21 cellular contexts compared by ENCODE assay signal in genomic region chr11:120066738-120067303, GRCh38.
"Had no signal": no experiment of that assay in that cellular context is flagged by ENCODE, and none has a peak within 500 bp of the region (broad histone marks: within the 10 kb centered on the region; RNA-seq: fewer than 3 reads in every experiment).

No MANE protein-coding gene starts in this region.

- H3K27me3 ChIP-seq: body of pancreas, cardiac muscle cell had no signal

- FAIRE-seq: frontal cortex had no signal

- DNase-seq: activated CD4-positive, alpha-beta T cell treated with anti-CD3 and anti-CD28 coated beads for 36 hours; activated CD4-positive, alpha-beta T cell treated with anti-CD3 and anti-CD28 coated beads, Interleukin-2, amount 50 U/mL, for 4 hours; activated CD8-positive, alpha-beta memory T cell treated with anti-CD3 and anti-CD28 coated beads for 24 hours; activated effector memory CD4-positive, alpha-beta T cell treated with anti-CD3 and anti-CD28 coated beads, Interleukin-2, amount 50 U/mL, for 16 hours; activated naive CD4-positive, alpha-beta T cell treated with anti-CD3 and anti-CD28 coated beads, Interleukin-2, amount 50 U/mL, for 16 hours; activated naive CD8-positive, alpha-beta T cell treated with anti-CD3 and anti-CD28 coated beads, Interleukin-2, amount 50 U/mL, for 24 hours; body of pancreas; effector CD8-positive, alpha-beta T cell; erythroblast; hippocampal formation; left ventricle myocardium superior; mammary epithelial cell; stimulated activated CD4-positive, alpha-beta T cell treated with anti-CD3 and anti-CD28 coated beads, Interleukin-2, amount 100 ng/mL, for 48 hours; stimulated activated naive CD4-positive, alpha-beta T cell; T-helper 9 cell had no signal

- H3K27ac Mint-ChIP-seq: activated CD4-positive, alpha-beta T cell treated with anti-CD3 and anti-CD28 coated beads for 36 hours; activated naive CD8-positive, alpha-beta T cell treated with anti-CD3 and anti-CD28 coated beads, Interleukin-2, amount 50 U/mL, for 24 hours; type B pancreatic cell; WTC11 had no signal

- H3K9me3 Mint-ChIP-seq: activated naive CD8-positive, alpha-beta T cell treated with anti-CD3 and anti-CD28 coated beads, Interleukin-2, amount 50 U/mL, for 24 hours; type B pancreatic cell; WTC11 had no signal

- H3K4me3 ChIP-seq: body of pancreas, cardiac muscle cell, prostate gland, thoracic aorta had no signal

- H3K4me1 ChIP-seq: body of pancreas, prostate gland had no signal

- H3K36me3 ChIP-seq: cardiac muscle cell, prostate gland, thoracic aorta had no signal

- H3K36me3 Mint-ChIP-seq: type B pancreatic cell, WTC11 had no signal

- H3K9me3 ChIP-seq: body of pancreas, prostate gland, thoracic aorta had no signal

- H3K4me3 Mint-ChIP-seq: activated CD4-positive, alpha-beta T cell treated with anti-CD3 and anti-CD28 coated beads for 36 hours; activated naive CD8-positive, alpha-beta T cell treated with anti-CD3 and anti-CD28 coated beads, Interleukin-2, amount 50 U/mL, for 24 hours; WTC11 had no signal

- H3K27ac ChIP-seq: body of pancreas, cardiac muscle cell, prostate gland, thoracic aorta had no signal

- H3K4me1 Mint-ChIP-seq: activated CD4-positive, alpha-beta T cell treated with anti-CD3 and anti-CD28 coated beads for 36 hours; activated naive CD8-positive, alpha-beta T cell treated with anti-CD3 and anti-CD28 coated beads, Interleukin-2, amount 50 U/mL, for 24 hours had no signal
